In genomic region chr11:69123593-69124545, GRCh38 we compare ENCODE assay signal across 9 cellular contexts. TPM values are rescaled to one million over a fixed set of nuclear protein-coding genes. Genes with fewer than 3 reads are reported as not detected.
DNase-seq lines count a peak whose midpoint lies in the region; ATAC-seq, FAIRE-seq and TF ChIP-seq lines count a peak whose summit lies in the region.
"Had no signal": no experiment of that assay in that cellular context is flagged by ENCODE, and none has a peak within 500 bp of the region (broad histone marks: within the 10 kb centered on the region; RNA-seq: fewer than 3 reads in every experiment).

No MANE protein-coding gene starts in this region.

- H3K4me1 ChIP-seq in lung (ENCODE audit: control insufficient read depth in 2 of 2, insufficient read depth in 2 of 2, low read length in 2 of 2) (peaks cover 0 to 20% of the 10 kb centered on the region in 2 donors), upper lobe of left lung (peaks cover 21 to 33% (median 26%) of the 10 kb centered on the region in 4 donors)

- peak; percentile 19 for ATAC-seq in activated naive CD8-positive, alpha-beta T cell treated with anti-CD3 and anti-CD28 coated beads, Interleukin-2, amount 10 ng/mL, durations not matched to agents 7 days and 5 days (ENCODE audit: low read depth)
- ATAC-seq in lung (ENCODE audit: insufficient read depth, low FRiP score) (no peak), upper lobe of left lung (ENCODE audit: low FRiP score in 2 of 2) (peak in 1 of 2 donors; percentile 1), HG03565 (IDR thresholded peaks at IDR 0.05; ENCODE audit: unreplicated experiment) (no peak)

- no peak overlapping the region for H3K4me3 Mint-ChIP-seq in activated naive CD8-positive, alpha-beta T cell treated with anti-CD3 and anti-CD28 coated beads, Interleukin-2, amount 10 ng/mL, durations not matched to agents 7 days and 5 days

- 73 to 77% methylated on average over 27 of the region's 27 CpGs for WGBS in lung, 2 donors
- WGBS in upper lobe of left lung, 2 donors = 75 to 83% methylated on average over 16 to 27 of the region's 27 CpGs

- H3K27ac Mint-ChIP-seq in activated naive CD8-positive, alpha-beta T cell treated with anti-CD3 and anti-CD28 coated beads, Interleukin-2, amount 10 ng/mL, durations not matched to agents 7 days and 5 days = no peak overlapping the region

- H3K27ac ChIP-seq in lung (ENCODE audit: low read depth in 1 of 2, low read length in 1 of 2) = peak overlapping the region; percentile 34 to 81
- H3K27ac ChIP-seq in upper lobe of left lung = peak overlapping the region; percentile 78 to 88 (median 83)

- H3K27me3 ChIP-seq in lung (ENCODE audit: control insufficient read depth, insufficient read depth) (no peaks in the 10 kb centered on the region), upper lobe of left lung (no peaks in the 10 kb centered on the region)

- H3K4me3 ChIP-seq in lung (no peak overlapping the region), upper lobe of left lung (peak overlapping the region in 1 of 4 donors; percentile 3)

- no peaks in the 10 kb centered on the region for H3K27me3 Mint-ChIP-seq in activated naive CD8-positive, alpha-beta T cell treated with anti-CD3 and anti-CD28 coated beads, Interleukin-2, amount 10 ng/mL, durations not matched to agents 7 days and 5 days

- H3K4me1 Mint-ChIP-seq in activated naive CD8-positive, alpha-beta T cell treated with anti-CD3 and anti-CD28 coated beads, Interleukin-2, amount 10 ng/mL, durations not matched to agents 7 days and 5 days = peaks cover 13% of the 10 kb centered on the region

- H3K9me3 ChIP-seq in lung (ENCODE audit: control insufficient read depth in 2 of 2, insufficient read depth in 1 of 2, low read length in 1 of 2) (peaks cover 0 to 3% of the 10 kb centered on the region in 2 donors), upper lobe of left lung (peaks cover 0 to 4% (median 0%) of the 10 kb centered on the region in 4 donors)

- no peak for TF ChIP-seq POLR2A in upper lobe of left lung (IDR thresholded peaks at IDR 0.05)
- TF ChIP-seq POLR2A in H54 (IDR thresholded peaks at IDR 0.05; ENCODE audit: low read depth, low read length) = no peak

- no peak for TF ChIP-seq EP300 in upper lobe of left lung (IDR thresholded peaks at IDR 0.05)

- POLR2A ChIA-PET in activated naive CD8-positive, alpha-beta T cell treated with anti-CD3 and anti-CD28 coated beads, Interleukin-2, amount 10 ng/mL, durations not matched to agents 7 days and 5 days (lab: Charles Lee) = no interaction called here

- H3K36me3 Mint-ChIP-seq in activated naive CD8-positive, alpha-beta T cell treated with anti-CD3 and anti-CD28 coated beads, Interleukin-2, amount 10 ng/mL, durations not matched to agents 7 days and 5 days = no peaks in the 10 kb centered on the region

- no peaks in the 10 kb centered on the region for H3K36me3 ChIP-seq in lung (ENCODE audit: control insufficient read depth in 2 of 2, insufficient read depth in 2 of 2, low read length in 2 of 2)
- no peaks in the 10 kb centered on the region for H3K36me3 ChIP-seq in upper lobe of left lung

- DNase-seq in stimulated activated CD4-positive, alpha-beta T cell treated with anti-CD3 and anti-CD28 coated beads, Interleukin-15, amount 100 ng/mL, for 24 hours = peak; percentile 45
- no peak for DNase-seq in stimulated activated CD4-positive, alpha-beta T cell treated with anti-CD3 and anti-CD28 coated beads, Interleukin-4, amount 100 ng/mL, for 24 hours
- no peak for DNase-seq in activated naive CD8-positive, alpha-beta T cell treated with anti-CD3 and anti-CD28 coated beads, Interleukin-2, amount 10 ng/mL, durations not matched to agents 7 days and 5 days
- DNase-seq in lung (ENCODE audit: low spot score) (no peak), upper lobe of left lung (no peak), H54 (ENCODE audit: insufficient read length, low spot score) (no peak), D341Med (ENCODE audit: low spot score) (no peak)
- DNase-seq: NCI-H146 had no signal

- TF ChIP-seq CTCF in lung (IDR thresholded peaks at IDR 0.05; ENCODE audit: control extremely low read depth, extremely low read depth) (no peak), upper lobe of left lung (IDR thresholded peaks at IDR 0.05) (no peak)

- no peaks in the 10 kb centered on the region for H3K9me3 Mint-ChIP-seq in activated naive CD8-positive, alpha-beta T cell treated with anti-CD3 and anti-CD28 coated beads, Interleukin-2, amount 10 ng/mL, durations not matched to agents 7 days and 5 days

- no peak for FAIRE-seq in H54 (lab: Jason Lieb, UNC)

RNA-seq across cellular contexts. Expression of gene SMIM38, which starts 31.9 kb away (rescaled TPM):
- total RNA-seq in activated naive CD8-positive, alpha-beta T cell treated with anti-CD3 and anti-CD28 coated beads, Interleukin-2, amount 10 ng/mL, durations not matched to agents 7 days and 5 days = under 1 TPM; 0.25 to 0.31 TPM
- total RNA-seq in lung = 1 to 10 TPM in 1 of 2 donors, under 1 TPM in 1; 0.74 to 1.3 TPM
- polyA plus RNA-seq in lung = under 1 TPM; 0.08 to 0.12 TPM
- total RNA-seq in upper lobe of left lung = under 1 TPM in 4 of 6 donors, not detected in 2; 0.10 to 0.67 (median 0.55) TPM
